In genomic region chrX:123959281-123960063, GRCh38 we compare ENCODE assay signal across 1 cellular context.
TF ChIP-seq lines count a peak whose summit lies in the region.

No MANE protein-coding gene starts in this region.

TF ChIP-seq in GM23338, 12 proteins besides CTCF, POLR2A, EP300 and RAD21 (continued from another document):
- TF ChIP-seq ZNF462 (CRISPR knock-in tag; IDR thresholded peaks at IDR 0.05): no peak
- no peak for TF ChIP-seq ETS1 (IDR thresholded peaks at IDR 0.05)
- no peak for TF ChIP-seq STAT1 (IDR thresholded peaks at IDR 0.05; ENCODE audit: unreplicated experiment)
- no peak for TF ChIP-seq REST (IDR thresholded peaks at IDR 0.05; ENCODE audit: unreplicated experiment)
- no peak for TF ChIP-seq NANOG (IDR thresholded peaks at IDR 0.05; ENCODE audit: borderline replicate concordance)
- TF ChIP-seq EZH2 (IDR thresholded peaks at IDR 0.05; ENCODE audit: low read depth, unreplicated experiment): no peak
